In the genomic region with DNA sequence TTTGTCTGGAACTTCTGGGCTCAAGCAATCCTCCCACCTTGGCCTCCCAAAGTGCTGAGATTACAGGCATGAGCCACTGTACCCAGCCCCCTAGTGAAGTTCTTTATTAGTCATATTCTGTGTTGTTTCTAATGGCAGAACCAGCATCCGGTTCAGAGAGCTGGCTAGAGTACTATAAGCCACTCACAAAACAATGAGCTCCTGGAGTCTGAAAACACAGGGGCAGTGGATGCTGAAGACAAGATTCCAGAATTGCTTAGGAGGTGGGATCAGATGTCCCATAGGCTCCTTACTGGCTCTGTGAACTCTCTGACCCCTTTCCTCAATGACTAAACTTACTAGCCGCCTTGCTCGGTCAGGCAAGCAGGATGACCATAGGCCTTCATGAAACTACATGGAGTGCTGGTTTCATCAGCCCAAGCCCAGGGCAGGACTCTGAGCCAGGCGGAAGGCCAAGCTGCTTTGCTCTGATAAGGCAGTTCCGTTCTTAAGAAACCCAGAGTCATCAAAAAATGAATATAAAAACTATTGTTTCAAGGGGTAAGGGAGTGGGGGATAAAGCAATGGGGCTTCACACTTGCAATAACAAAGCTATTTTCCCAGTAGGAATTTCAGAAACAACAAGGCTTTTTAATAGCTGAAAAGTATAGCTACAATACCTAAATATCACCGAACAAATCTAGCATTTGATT, we compare ENCODE assay signal across 1 cellular context.
TF ChIP-seq lines count a peak whose summit lies in the region.

No MANE protein-coding gene starts in this region.

TF ChIP-seq in K562, 482 proteins besides CTCF, POLR2A, EP300 and RAD21 (continued from another document and continues in another):
- TF ChIP-seq SP1 (CRISPR knock-in tag; IDR thresholded peaks at IDR 0.05), result no peak
- peak; percentile 11 for TF ChIP-seq ETS2 (tag; IDR thresholded peaks at IDR 0.05; ENCODE audit: borderline replicate concordance, poor library complexity, severe bottlenecking)
- TF ChIP-seq SPI1 (IDR thresholded peaks at IDR 0.05; ENCODE audit: borderline replicate concordance, low read depth, low read length), result peak; percentile 96
- TF ChIP-seq ZBTB17 (CRISPR knock-in tag; IDR thresholded peaks at IDR 0.05), result peak; percentile 71
- no peak for TF ChIP-seq ZNF707 (CRISPR knock-in tag; conservative IDR thresholded peaks at IDR 0.05)
- TF ChIP-seq ZFX (CRISPR knock-in tag; IDR thresholded peaks at IDR 0.05), result no peak
- no peak for TF ChIP-seq FOS (IDR thresholded peaks at IDR 0.05; ENCODE audit: extremely low read depth, insufficient read length)
- TF ChIP-seq EP400 (IDR thresholded peaks at IDR 0.05), result no peak
- TF ChIP-seq ZNF764 (CRISPR knock-in tag; IDR thresholded peaks at IDR 0.05; ENCODE audit: low read depth), result no peak
- no peak for TF ChIP-seq BRF1 (IDR thresholded peaks at IDR 0.05; ENCODE audit: borderline replicate concordance, extremely low read depth, insufficient read length)
- no peak for TF ChIP-seq ATF2 (CRISPR knock-in tag; IDR thresholded peaks at IDR 0.05)
- no peak for TF ChIP-seq RBM22 (IDR thresholded peaks at IDR 0.05; ENCODE audit: low read depth, low read length, poor library complexity, severe bottlenecking)
- peak; percentile 51; the same call in 1 of the 2 replicates for TF ChIP-seq RBFOX2 (IDR thresholded peaks at IDR 0.05; ENCODE audit: low read depth, low read length)
- no peak for TF ChIP-seq TFE3 (CRISPR knock-in tag; IDR thresholded peaks at IDR 0.05)
- TF ChIP-seq KDM2B (CRISPR knock-in tag; IDR thresholded peaks at IDR 0.05), result 0 out of 2 replicates have a peak, but pooled peaks have one; percentile 79
- TF ChIP-seq RBM17 (IDR thresholded peaks at IDR 0.05; ENCODE audit: borderline replicate concordance, low read depth, low read length), result no peak
- TF ChIP-seq ZNF384 (IDR thresholded peaks at IDR 0.05; ENCODE audit: low read depth, low read length), result no peak
- TF ChIP-seq NEUROD1 (IDR thresholded peaks at IDR 0.05; ENCODE audit: borderline replicate concordance, low read depth, low read length, partially characterized antibody), result peak; percentile 92
- TF ChIP-seq PHF8 (IDR thresholded peaks at IDR 0.05; ENCODE audit: borderline replicate concordance, low read length), result peak; percentile 14; the same call in 1 of the 2 replicates
- TF ChIP-seq TFAM (CRISPR knock-in tag; conservative IDR thresholded peaks at IDR 0.05), result no peak
- TF ChIP-seq, protein P1, sequence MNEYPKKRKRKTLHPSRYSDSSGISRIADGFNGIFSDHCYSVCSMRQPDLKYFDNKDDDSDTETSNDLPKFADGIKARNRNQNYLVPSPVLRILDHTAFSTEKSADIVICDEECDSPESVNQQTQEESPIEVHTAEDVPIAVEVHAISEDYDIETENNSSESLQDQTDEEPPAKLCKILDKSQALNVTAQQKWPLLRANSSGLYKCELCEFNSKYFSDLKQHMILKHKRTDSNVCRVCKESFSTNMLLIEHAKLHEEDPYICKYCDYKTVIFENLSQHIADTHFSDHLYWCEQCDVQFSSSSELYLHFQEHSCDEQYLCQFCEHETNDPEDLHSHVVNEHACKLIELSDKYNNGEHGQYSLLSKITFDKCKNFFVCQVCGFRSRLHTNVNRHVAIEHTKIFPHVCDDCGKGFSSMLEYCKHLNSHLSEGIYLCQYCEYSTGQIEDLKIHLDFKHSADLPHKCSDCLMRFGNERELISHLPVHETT (CRISPR knock-in tag; conservative IDR thresholded peaks at IDR 0.05 in 1 of 2, IDR thresholded peaks at IDR 0.05 in 1 of 2), result peak in 1 of 2 experiments; percentile 42; a peak in 1 of 4 replicates
- no peak for TF ChIP-seq HEY1 (CRISPR knock-in tag; IDR thresholded peaks at IDR 0.05; ENCODE audit: borderline replicate concordance)
- TF ChIP-seq RFX5 (IDR thresholded peaks at IDR 0.05; ENCODE audit: low read depth, low read length), result no peak
- peak; percentile 92 for TF ChIP-seq MTA2 (IDR thresholded peaks at IDR 0.05; ENCODE audit: low read depth)
- TF ChIP-seq BMI1 (IDR thresholded peaks at IDR 0.05; ENCODE audit: low read length), result no peak
- TF ChIP-seq ZNF766 (CRISPR knock-in tag; conservative IDR thresholded peaks at IDR 0.05), result peak; percentile 99
- peak; percentile 96 for TF ChIP-seq DMBX1 (CRISPR knock-in tag; IDR thresholded peaks at IDR 0.05; ENCODE audit: borderline replicate concordance)
- no peak for TF ChIP-seq NCOR1 (IDR thresholded peaks at IDR 0.05)
- TF ChIP-seq GATAD2A (IDR thresholded peaks at IDR 0.05), result no peak
- TF ChIP-seq ZNF77 (CRISPR knock-in tag; IDR thresholded peaks at IDR 0.05), result no peak
- no peak for TF ChIP-seq HLTF (IDR thresholded peaks at IDR 0.05)
- no peak for TF ChIP-seq KDM1A (IDR thresholded peaks at IDR 0.05)
- TF ChIP-seq POLR2H (tag; IDR thresholded peaks at IDR 0.05; ENCODE audit: low read depth), result no peak
- TF ChIP-seq MAFG (tag; conservative IDR thresholded peaks at IDR 0.05), result peak; percentile 99
- TF ChIP-seq SMARCE1 (IDR thresholded peaks at IDR 0.05), result peak; percentile 93
- peak; percentile 51; the same call in 1 of the 2 replicates for TF ChIP-seq SMARCA5 (IDR thresholded peaks at IDR 0.05)
- TF ChIP-seq ZNF395 (CRISPR knock-in tag; IDR thresholded peaks at IDR 0.05), result no peak
- TF ChIP-seq NKRF (IDR thresholded peaks at IDR 0.05; ENCODE audit: borderline replicate concordance), result no peak
- TF ChIP-seq ZNF354B (CRISPR knock-in tag; IDR thresholded peaks at IDR 0.05), result peak; percentile 8; the same call in 1 of the 2 replicates
- no peak for TF ChIP-seq NFATC3 (IDR thresholded peaks at IDR 0.05)
- no peak for TF ChIP-seq SETDB1 (IDR thresholded peaks at IDR 0.05; ENCODE audit: low read length)
- peak; percentile 83 for TF ChIP-seq FOXM1 (IDR thresholded peaks at IDR 0.05; ENCODE audit: low read depth)
- no peak for TF ChIP-seq FOXM1 (CRISPR knock-in tag; IDR thresholded peaks at IDR 0.05; ENCODE audit: low read depth)
- no peak for TF ChIP-seq PPARD (CRISPR knock-in tag; IDR thresholded peaks at IDR 0.05)
- peak; percentile 76 for TF ChIP-seq RBBP5 (IDR thresholded peaks at IDR 0.05; ENCODE audit: borderline replicate concordance, insufficient read depth, low read length, poor library complexity, severe bottlenecking)
- TF ChIP-seq WHSC1 (IDR thresholded peaks at IDR 0.05; ENCODE audit: low read length), result peak; percentile 88
- peak; percentile 23; the same call in 1 of the 2 replicates for TF ChIP-seq PATZ1 (CRISPR knock-in tag; IDR thresholded peaks at IDR 0.05; ENCODE audit: borderline replicate concordance)
- TF ChIP-seq ZBTB33 (CRISPR knock-in tag; IDR thresholded peaks at IDR 0.05), result no peak; the same call in 1 of the 2 replicates
- TF ChIP-seq XRCC5 (IDR thresholded peaks at IDR 0.05; ENCODE audit: low read depth, low read length), result 0 out of 2 replicates have a peak, but pooled peaks have one; percentile 35
- TF ChIP-seq ZNF143 (CRISPR knock-in tag; IDR thresholded peaks at IDR 0.05), result no peak
- TF ChIP-seq, protein P2, sequence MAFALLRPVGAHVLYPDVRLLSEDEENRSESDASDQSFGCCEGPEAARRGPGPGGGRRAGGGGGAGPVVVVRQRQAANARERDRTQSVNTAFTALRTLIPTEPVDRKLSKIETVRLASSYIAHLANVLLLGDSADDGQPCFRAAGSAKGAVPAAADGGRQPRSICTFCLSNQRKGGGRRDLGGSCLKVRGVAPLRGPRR (CRISPR knock-in tag; IDR thresholded peaks at IDR 0.05), result no peak
- no peak for TF ChIP-seq NR1H2 (CRISPR knock-in tag; IDR thresholded peaks at IDR 0.05)
- no peak for TF ChIP-seq U2AF1 (optimal IDR thresholded peaks at IDR 0.05; ENCODE audit: low read depth, low read length)
- no peak for TF ChIP-seq NR2C1 (IDR thresholded peaks at IDR 0.05)
- TF ChIP-seq NR2C1 (tag; IDR thresholded peaks at IDR 0.05), result peak; percentile 90
- TF ChIP-seq RHOXF2B (CRISPR knock-in tag; conservative IDR thresholded peaks at IDR 0.05), result no peak
- peak; percentile 76; the same call in 1 of the 2 replicates for TF ChIP-seq JUN (IDR thresholded peaks at IDR 0.05; ENCODE audit: borderline replicate concordance, low read depth, low read length)
- TF ChIP-seq JUN (CRISPR knock-in tag; IDR thresholded peaks at IDR 0.05; ENCODE audit: borderline replicate concordance), result no peak
- no peak; the same call in 1 of the 2 replicates for TF ChIP-seq ZNF41 (CRISPR knock-in tag; conservative IDR thresholded peaks at IDR 0.05)
- TF ChIP-seq FIP1L1 (IDR thresholded peaks at IDR 0.05; ENCODE audit: low read depth, low read length, poor library complexity, severe bottlenecking), result no peak
